Comparison of ENCODE assay signal across 8 cellular contexts in genomic region chr5:88727705-88728313, GRCh38.
DNase-seq lines count a peak whose midpoint lies in the region; ATAC-seq, FAIRE-seq and TF ChIP-seq lines count a peak whose summit lies in the region.

No MANE protein-coding gene starts in this region.

- no peak for DNase-seq in Calu3
- peak; percentile 57 for DNase-seq in KBM-7
- no peak for DNase-seq in GM12878 (ENCODE audit: low read depth, low spot score)
- peak; percentile 50 for DNase-seq in midbrain (lab: John Stamatoyannopoulos, UW)
- DNase-seq in stimulated activated naive CD4-positive, alpha-beta T cell (lab: John Stamatoyannopoulos, UW): no peak
- no peak for DNase-seq in activated naive CD8-positive, alpha-beta T cell treated with anti-CD3 and anti-CD28 coated beads, Interleukin-2, amount 50 U/mL, for 24 hours

- H3K9me3 ChIP-seq in GM12878 (replicated peaks; ENCODE audit: control insufficient read depth, insufficient read depth, low read length): no peaks in the 10 kb centered on the region

- in situ Hi-C loops in KBM-7 (cut with MboI; ENCODE audit: low pct_unique_long_range_greater_than_20kb, low sequenced_read_pairs) (no loop called here), GM12878 (cut with MboI) (no loop called here)

- H3K4me3 ChIP-seq in GM12878: no peak overlapping the region

- POLR2A ChIA-PET in GM12878 (lab: Charles Lee): interaction anchor here (0.6 to 1.4 kb wide), 3 partner anchors 93 to 1265 kb away, joined by 3 to 4 read pairs (median 3); no protein-coding TSS in a partner anchor

- H3K9ac ChIP-seq in GM12878 (ENCODE audit: control insufficient read depth, insufficient read depth, low read length): no peak overlapping the region

- RAD21 ChIA-PET in GM12878 (lab: Charles Lee; ENCODE audit: unreplicated experiment): interaction anchor here (0.7 to 24.9 kb wide), 47 partner anchors 19 to 1663 kb away, joined by 3 to 594 read pairs (median 4); partner anchors contain the start of gene MEF2C

- intact Hi-C loops in Calu3 (cut with micrococcal nuclease; ENCODE audit: unreplicated experiment) (loop anchor here (2.0 to 10.0 kb wide), 6 partner anchors 153 to 1704 kb away; no protein-coding TSS in a partner anchor), GM12878 (cut with micrococcal nuclease; ENCODE audit: unreplicated experiment) (loop anchor here (2.0 to 10.0 kb wide), 6 partner anchors 1004 to 1669 kb away; no protein-coding TSS in a partner anchor)

- no peak overlapping the region for H3K27ac Mint-ChIP-seq in Calu3 (ENCODE audit: unreplicated experiment)
- H3K27ac Mint-ChIP-seq in activated naive CD8-positive, alpha-beta T cell treated with anti-CD3 and anti-CD28 coated beads, Interleukin-2, amount 50 U/mL, for 24 hours: no peak overlapping the region

- TF ChIP-seq CTCF in Calu3 (IDR thresholded peaks at IDR 0.05; ENCODE audit: unreplicated experiment) (peak; percentile 53), GM12878 (IDR thresholded peaks at IDR 0.05 in 2 of 3, conservative IDR thresholded peaks at IDR 0.05 in 1 of 3; ENCODE audit: control insufficient read depth in 2 of 3, extremely low read depth in 1 of 3, insufficient read depth in 1 of 3, low read depth in 3 of 3, low read length in 3 of 3) (peak in 2 of 3 experiments; percentile 10 to 22; a peak in 2 of 6 replicates)

- no peak overlapping the region for H3K4me3 Mint-ChIP-seq in Calu3 (ENCODE audit: low read depth, unreplicated experiment)
- no peak overlapping the region for H3K4me3 Mint-ChIP-seq in activated naive CD8-positive, alpha-beta T cell treated with anti-CD3 and anti-CD28 coated beads, Interleukin-2, amount 50 U/mL, for 24 hours

- peak; percentile 40; the same call in 1 of the 2 replicates for TF ChIP-seq RAD21 in GM12878 (IDR thresholded peaks at IDR 0.05; ENCODE audit: insufficient read depth, low read depth, low read length)

- no peaks in the 10 kb centered on the region for H3K36me3 Mint-ChIP-seq in Calu3 (ENCODE audit: insufficient read depth, unreplicated experiment)
- H3K36me3 Mint-ChIP-seq in activated naive CD8-positive, alpha-beta T cell treated with anti-CD3 and anti-CD28 coated beads, Interleukin-2, amount 50 U/mL, for 24 hours (ENCODE audit: low read depth): no peaks in the 10 kb centered on the region

- H3K36me3 ChIP-seq in GM12878 (ENCODE audit: control insufficient read depth in 2 of 2, insufficient read depth in 2 of 2, low read length in 1 of 2): peaks cover 3 to 21% of the 10 kb centered on the region in 2 experiments

- SMC1A ChIA-PET in GM12878 (lab: Charles Lee; ENCODE audit: uncharacterized antibody, unreplicated experiment): interaction anchor here (0.7 to 22.4 kb wide), 43 partner anchors 10 to 1538 kb away, joined by 3 to 591 read pairs (median 5); partner anchors contain the start of gene MEF2C

- WGBS in GM12878 (ENCODE audit: insufficient coverage, insufficient replicate concordance, low lambda C conversion rate, missing lambda C conversion rate): 47% methylated on average over 3 of the region's 3 CpGs

- peaks cover 30% of the 10 kb centered on the region for H3K79me2 ChIP-seq in GM12878 (ENCODE audit: control insufficient read depth, insufficient read depth, low read length)

- peaks cover 21% of the 10 kb centered on the region for H3K4me1 ChIP-seq in GM12878 (ENCODE audit: control insufficient read depth, insufficient read depth, low read length)

- no peaks in the 10 kb centered on the region for H3K27me3 ChIP-seq in GM12878 (replicated peaks in 1 of 2; ENCODE audit: control insufficient read depth in 2 of 2, insufficient read depth in 2 of 2, low read length in 1 of 2)

- no peak for TF ChIP-seq EP300 in GM12878 (IDR thresholded peaks at IDR 0.05; ENCODE audit: borderline replicate concordance in 1 of 2, control insufficient read depth in 1 of 2, low read depth in 2 of 2, low read length in 2 of 2)

- FAIRE-seq in GM12878 (lab: Jason Lieb, UNC): no peak

- H4K20me1 ChIP-seq in GM12878 (ENCODE audit: control insufficient read depth, insufficient read depth): no peaks in the 10 kb centered on the region

- no peaks in the 10 kb centered on the region for H3K27me3 Mint-ChIP-seq in Calu3 (ENCODE audit: unreplicated experiment)
- H3K27me3 Mint-ChIP-seq in activated naive CD8-positive, alpha-beta T cell treated with anti-CD3 and anti-CD28 coated beads, Interleukin-2, amount 50 U/mL, for 24 hours: peaks cover 8% of the 10 kb centered on the region

- TF ChIP-seq POLR2A in GM12878 (IDR thresholded peaks at IDR 0.05; ENCODE audit: low read depth, low read length): no peak

- H2AFZ ChIP-seq in GM12878 (ENCODE audit: control insufficient read depth, low read depth, low read length): no peak overlapping the region

- H3K9me3 Mint-ChIP-seq in Calu3 (ENCODE audit: low read depth, unreplicated experiment): no peaks in the 10 kb centered on the region
- H3K9me3 Mint-ChIP-seq in activated naive CD8-positive, alpha-beta T cell treated with anti-CD3 and anti-CD28 coated beads, Interleukin-2, amount 50 U/mL, for 24 hours: no peaks in the 10 kb centered on the region

- CTCF ChIA-PET in Calu3 (lab: Charles Lee): interaction anchor here (0.8 to 2.4 kb wide), 3 partner anchors 11 to 1456 kb away, joined by 3 to 5 read pairs (median 3); no protein-coding TSS in a partner anchor
- CTCF ChIA-PET in GM12878 (lab: Yijun Ruan, JAX): interaction anchor here (0.6 to 8.1 kb wide), 90 partner anchors 8 to 1706 kb away, joined by 3 to 114 read pairs (median 4); partner anchors contain the start of genes CETN3 and MEF2C

- ATAC-seq in GM12878 (no peak), GM18502 (IDR thresholded peaks at IDR 0.05; ENCODE audit: poor library complexity, unreplicated experiment) (no peak), HG03432 (IDR thresholded peaks at IDR 0.05; ENCODE audit: unreplicated experiment) (no peak)
- no peak for ATAC-seq in activated naive CD8-positive, alpha-beta T cell treated with anti-CD3 and anti-CD28 coated beads, Interleukin-2, amount 50 U/mL, for 24 hours

- H3K4me2 ChIP-seq in GM12878 (ENCODE audit: control insufficient read depth, insufficient read depth): no peak overlapping the region

- BruUV-seq in Calu3 (replicated peaks; lab: Mats Ljungman, UMichigan) (no TSS peak), GM12878 (replicated peaks; lab: Mats Ljungman, UMichigan) (no TSS peak)

- H3K27ac ChIP-seq in GM12878 (ENCODE audit: control insufficient read depth, insufficient read depth): no peak overlapping the region

- H3K4me1 Mint-ChIP-seq in Calu3 (ENCODE audit: low read depth, unreplicated experiment): no peaks in the 10 kb centered on the region
- H3K4me1 Mint-ChIP-seq in activated naive CD8-positive, alpha-beta T cell treated with anti-CD3 and anti-CD28 coated beads, Interleukin-2, amount 50 U/mL, for 24 hours: peaks cover 11% of the 10 kb centered on the region

TF ChIP-seq in GM12878, 131 proteins besides CTCF, POLR2A, EP300 and RAD21:
- no peak for TF ChIP-seq MEF2B (IDR thresholded peaks at IDR 0.05; ENCODE audit: partially characterized antibody, poor library complexity, severe bottlenecking)
- peak; percentile 47; the same call in 1 of the 2 replicates for TF ChIP-seq SMC3 (IDR thresholded peaks at IDR 0.05; ENCODE audit: borderline replicate concordance, low read length)

Comparison
In these comparisons a context has a peak if more than half of its experiments do, and no peak if none do; other contexts are left out.
1. DNase-seq: peak in KBM-7 (single experiment) and midbrain (single experiment); none in Calu3 (single experiment), GM12878 (single experiment), stimulated activated naive CD4-positive, alpha-beta T cell (0 of 6) and activated naive CD8-positive, alpha-beta T cell treated with anti-CD3 and anti-CD28 coated beads, Interleukin-2, amount 50 U/mL, for 24 hours (single experiment).